ENCODE assay signal across 1 cellular context in the genomic region with DNA sequence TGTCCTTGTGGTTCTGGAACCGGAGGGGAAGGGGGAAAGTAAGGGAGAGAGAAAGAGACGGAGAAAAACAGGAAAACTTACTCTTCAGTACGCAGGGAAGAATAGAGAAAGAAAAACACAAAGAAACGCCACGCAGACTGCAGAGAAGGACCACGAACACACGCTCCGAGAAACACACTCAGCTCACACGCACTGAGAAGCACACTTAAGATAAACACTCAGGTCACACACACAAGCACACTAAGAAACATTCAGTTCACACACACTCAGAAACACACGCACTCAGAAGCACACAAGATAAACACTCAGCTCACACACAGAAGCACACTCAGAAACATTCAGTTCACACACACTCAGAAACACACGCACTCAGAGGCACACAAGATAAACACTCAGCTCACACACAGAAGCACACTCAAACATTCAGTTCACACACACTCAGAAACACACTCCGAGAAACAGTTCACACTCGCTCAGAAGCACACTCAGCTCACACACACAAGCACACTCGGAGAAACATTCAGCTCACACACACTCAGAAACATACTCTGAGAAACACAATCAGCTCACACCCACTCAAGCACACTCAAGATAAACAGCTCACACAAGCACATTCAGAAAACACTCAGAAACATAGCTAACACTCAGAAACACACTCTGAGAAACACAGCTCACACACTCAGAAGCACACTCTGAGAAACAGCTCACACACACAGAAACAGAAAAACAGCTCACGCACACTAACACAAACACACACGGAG.
TF ChIP-seq lines count a peak whose summit lies in the region.

No MANE protein-coding gene starts in this region.

TF ChIP-seq in K562, 482 proteins besides CTCF, POLR2A, EP300 and RAD21 (continued from another document):
- TF ChIP-seq ZBTB40 (IDR thresholded peaks at IDR 0.05): peak; percentile 73
- TF ChIP-seq ZBTB40 (CRISPR knock-in tag; IDR thresholded peaks at IDR 0.05): no peak
- no peak for TF ChIP-seq HNRNPL (IDR thresholded peaks at IDR 0.05; ENCODE audit: low read depth, low read length)
- TF ChIP-seq OTX1 (CRISPR knock-in tag; IDR thresholded peaks at IDR 0.05): 0 out of 2 replicates have a peak, but pooled peaks have one; percentile 60
- TF ChIP-seq NBN (IDR thresholded peaks at IDR 0.05; ENCODE audit: low read depth): peak; percentile 67; the same call in 1 of the 2 replicates
- no peak for TF ChIP-seq HINFP (tag; conservative IDR thresholded peaks at IDR 0.05; ENCODE audit: low read depth)
- TF ChIP-seq GTF2E2 (tag; IDR thresholded peaks at IDR 0.05): 0 out of 2 replicates have a peak, but pooled peaks have one; percentile 53
- TF ChIP-seq BRD9 (IDR thresholded peaks at IDR 0.05; ENCODE audit: low read depth, partially characterized antibody): peak; percentile 29
- TF ChIP-seq ZNF316 (IDR thresholded peaks at IDR 0.05): 0 out of 2 replicates have a peak, but pooled peaks have one; percentile 17
- peak; percentile 61; the same call in 1 of the 2 replicates for TF ChIP-seq SMARCA4 (IDR thresholded peaks at IDR 0.05)
- peak; percentile 76 for TF ChIP-seq SMARCA5 (IDR thresholded peaks at IDR 0.05)
